8 cellular contexts compared by ENCODE assay signal in the genomic region with DNA sequence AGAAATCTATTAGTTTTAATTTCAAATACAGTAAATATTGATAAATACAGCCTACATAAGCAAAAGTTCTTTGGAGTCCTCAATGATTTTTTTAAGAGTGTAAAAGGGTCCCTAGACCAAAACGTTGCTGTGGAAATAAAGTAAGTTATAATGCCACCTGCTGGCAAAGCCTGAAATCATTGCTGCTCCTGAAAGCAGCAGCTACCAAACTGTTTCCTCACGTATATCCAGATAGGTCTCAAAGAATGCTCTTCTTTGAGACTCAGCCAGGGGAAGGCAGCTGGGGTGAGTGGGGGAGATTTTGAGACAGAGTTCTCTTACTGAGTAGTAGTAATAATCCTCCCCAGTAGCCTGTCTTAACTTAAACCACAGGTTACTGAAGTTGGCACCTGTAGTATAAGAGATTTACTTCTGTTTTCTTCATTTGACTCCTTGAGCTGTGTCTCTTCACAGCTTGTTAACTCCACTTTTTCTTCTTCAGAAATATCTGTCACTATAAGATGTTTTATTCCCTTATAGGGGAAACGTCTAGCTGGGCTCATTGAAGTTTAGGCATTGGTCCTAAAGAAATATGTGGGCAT.
A peak's percentile ranks its signal among the peaks of the same experiment; 100 is the strongest.
DNase-seq lines count a peak whose midpoint lies in the region; ATAC-seq and TF ChIP-seq lines count a peak whose summit lies in the region.

No MANE protein-coding gene starts in this region.

- peak overlapping the region; percentile 20 for H3K27ac ChIP-seq in angular gyrus (ENCODE audit: low read depth, low read length)

- no peak for ATAC-seq in GM18502 (IDR thresholded peaks at IDR 0.05; ENCODE audit: poor library complexity, unreplicated experiment)

- peak; percentile 3 for DNase-seq in NCI-H2107 treated with DMSO at 0.1 percent for 48 hours (lab: John Stamatoyannopoulos, UW; ENCODE audit: unreplicated experiment)
- no peak for DNase-seq in NCI-H2107 (lab: John Stamatoyannopoulos, UW)
- peak; percentile 15 for DNase-seq in HFF-Myc (ENCODE audit: extremely low read depth, low read depth)
- DNase-seq in NCI-H82 treated with DMSO at 0.1 percent for 48 hours (lab: John Stamatoyannopoulos, UW; ENCODE audit: unreplicated experiment): peak; percentile 1
- DNase-seq in iPS-NIHi11 (ENCODE audit: low spot score): peak; percentile 62
- peak; percentile 4 for DNase-seq in stimulated activated naive CD4-positive, alpha-beta T cell treated with Interleukin-2 at 50 U/mL for 16 hours (lab: John Stamatoyannopoulos, UW)

- H3K4me3 ChIP-seq in HFF-Myc (replicated peaks; ENCODE audit: low read depth, low read length): no peak overlapping the region

- TF ChIP-seq CTCF in HFF-Myc (IDR thresholded peaks at IDR 0.05; ENCODE audit: low read depth, low read length, missing control alignments): peak; percentile 65
